Comparison of ENCODE assay signal across 16 cellular contexts in genomic region chr5:111003623-111004022, GRCh38.
DNase-seq lines count a peak whose midpoint lies in the region; ATAC-seq lines count a peak whose summit lies in the region.
"Had no signal": no experiment of that assay in that cellular context is flagged by ENCODE, and none has a peak within 500 bp of the region (broad histone marks: within the 10 kb centered on the region; RNA-seq: fewer than 3 reads in every experiment).

No MANE protein-coding gene starts in this region.

- H2AK5ac ChIP-seq in trophoblast cell (ENCODE audit: low read length): no peak overlapping the region

- no peaks in the 10 kb centered on the region for H3K9me3 ChIP-seq in trophoblast cell (ENCODE audit: insufficient read depth, low read depth, low read length)
- H3K9me3 ChIP-seq: Caco-2 had no signal

- no peak overlapping the region for H4K12ac ChIP-seq in trophoblast cell (ENCODE audit: low read depth, low read length)

- H4K91ac ChIP-seq in trophoblast cell (ENCODE audit: low read depth, low read length): no peak overlapping the region

- peak; percentile 78 for ATAC-seq in left lobe of liver
- no peak for ATAC-seq in GM18517 (IDR thresholded peaks at IDR 0.05; ENCODE audit: unreplicated experiment)
- no peak for ATAC-seq in HG03025 (IDR thresholded peaks at IDR 0.05; ENCODE audit: low FRiP score, unreplicated experiment)
- ATAC-seq: CD8-positive, alpha-beta T cell had no signal

- no CpG with 5 or more reads among the region's 1 CpG for WGBS in trophoblast cell (ENCODE audit: extremely low coverage, insufficient coverage, insufficient read length)

- H3K79me2 ChIP-seq in trophoblast cell (ENCODE audit: control insufficient read depth, insufficient read depth, low read length, poor library complexity): no peaks in the 10 kb centered on the region

- H3K36me3 ChIP-seq in trophoblast cell (ENCODE audit: control insufficient read depth in 1 of 2, insufficient read depth in 2 of 2, low read length in 2 of 2): no peaks in the 10 kb centered on the region
- H3K36me3 ChIP-seq: BLaER1 treated with 17β-estradiol and CSF1 and Interleukin-3, amounts not matched to agents 10 nM and 100 nM had no signal

- H2BK120ac ChIP-seq in trophoblast cell (ENCODE audit: insufficient read depth, low read length, poor library complexity): no peak overlapping the region

- H3K27me3 ChIP-seq in trophoblast cell (ENCODE audit: insufficient read depth, low read length): no peaks in the 10 kb centered on the region
- H3K27me3 ChIP-seq: BLaER1 treated with 17β-estradiol and CSF1 and Interleukin-3, amounts not matched to agents 10 nM and 100 nM had no signal

- H2AFZ ChIP-seq in trophoblast cell (ENCODE audit: insufficient read depth, low read length, poor library complexity): no peak overlapping the region

- H3K23ac ChIP-seq in trophoblast cell (ENCODE audit: low read length): no peak overlapping the region

- no peak overlapping the region for H3K4me2 ChIP-seq in trophoblast cell (ENCODE audit: low read length)
- H3K4me2 ChIP-seq: BLaER1 treated with 17β-estradiol and CSF1 and Interleukin-3, amounts not matched to agents 10 nM and 100 nM had no signal

- H3K4me3 ChIP-seq in trophoblast cell (ENCODE audit: low read depth, low read length): no peak overlapping the region
- H3K4me3 ChIP-seq: BLaER1 treated with 17β-estradiol and CSF1 and Interleukin-3, amounts not matched to agents 10 nM and 100 nM had no signal

- H2BK12ac ChIP-seq in trophoblast cell (ENCODE audit: low read length): no peak overlapping the region

- H3K4ac ChIP-seq in trophoblast cell (ENCODE audit: low read depth, low read length): no peak overlapping the region

- no peak overlapping the region for H2BK5ac ChIP-seq in trophoblast cell (ENCODE audit: low read depth, low read length, poor library complexity)

- H3K4me1 ChIP-seq in trophoblast cell (ENCODE audit: control insufficient read depth in 1 of 2, insufficient read depth in 2 of 2, low read length in 2 of 2): no peaks in the 10 kb centered on the region
- H3K4me1 ChIP-seq: BLaER1 treated with 17β-estradiol and CSF1 and Interleukin-3, amounts not matched to agents 10 nM and 100 nM; Caco-2 had no signal

- no peak overlapping the region for H3K9ac ChIP-seq in trophoblast cell (ENCODE audit: low read length)
- H3K9ac ChIP-seq: BLaER1 treated with 17β-estradiol and CSF1 and Interleukin-3, amounts not matched to agents 10 nM and 100 nM had no signal

- H3K27ac ChIP-seq in trophoblast cell (ENCODE audit: low read depth, low read length): no peak overlapping the region
- H3K27ac ChIP-seq: BLaER1 treated with 17β-estradiol and CSF1 and Interleukin-3, amounts not matched to agents 10 nM and 100 nM; C4-2B had no signal

- H3K14ac ChIP-seq in trophoblast cell (ENCODE audit: low read length): no peak overlapping the region

- no peaks in the 10 kb centered on the region for H3K79me1 ChIP-seq in trophoblast cell (ENCODE audit: low read length)

- no peak overlapping the region for H3K18ac ChIP-seq in trophoblast cell (ENCODE audit: low read length)

- no peak overlapping the region for H4K8ac ChIP-seq in trophoblast cell (ENCODE audit: low read depth, low read length)

- peak; percentile 3 for DNase-seq in dedifferentiated amniotic fluid mesenchymal stem cell (ENCODE audit: extremely low spot score)
- DNase-seq in left lobe of liver (ENCODE audit: low spot score): no peak
- DNase-seq in trophoblast cell: peak; percentile 37 to 71
- no peak for DNase-seq in NK-92 treated with Interleukin-12 subunit alpha and Interleukin-12 subunit beta, amount 100 ng/mL, for 24 hours (lab: John Stamatoyannopoulos, UW)
- DNase-seq: 8988T; ACHN; Caco-2; Calu3; CD4-positive, alpha-beta T cell; CD8-positive, alpha-beta T cell; DMS79 treated with DMSO at 0.1 percent for 48 hours; GF-D8 had no signal

Comparison
In these comparisons a context has a peak if more than half of its experiments do, and no peak if none do; other contexts are left out.
1. DNase-seq: peak in dedifferentiated amniotic fluid mesenchymal stem cell (single experiment) and trophoblast cell (2 of 2); none in left lobe of liver (single experiment) and NK-92 treated with Interleukin-12 subunit alpha and Interleukin-12 subunit beta, amount 100 ng/mL, for 24 hours (single experiment).